Comparison of ENCODE assay signal across 17 cellular contexts in the genomic region with DNA sequence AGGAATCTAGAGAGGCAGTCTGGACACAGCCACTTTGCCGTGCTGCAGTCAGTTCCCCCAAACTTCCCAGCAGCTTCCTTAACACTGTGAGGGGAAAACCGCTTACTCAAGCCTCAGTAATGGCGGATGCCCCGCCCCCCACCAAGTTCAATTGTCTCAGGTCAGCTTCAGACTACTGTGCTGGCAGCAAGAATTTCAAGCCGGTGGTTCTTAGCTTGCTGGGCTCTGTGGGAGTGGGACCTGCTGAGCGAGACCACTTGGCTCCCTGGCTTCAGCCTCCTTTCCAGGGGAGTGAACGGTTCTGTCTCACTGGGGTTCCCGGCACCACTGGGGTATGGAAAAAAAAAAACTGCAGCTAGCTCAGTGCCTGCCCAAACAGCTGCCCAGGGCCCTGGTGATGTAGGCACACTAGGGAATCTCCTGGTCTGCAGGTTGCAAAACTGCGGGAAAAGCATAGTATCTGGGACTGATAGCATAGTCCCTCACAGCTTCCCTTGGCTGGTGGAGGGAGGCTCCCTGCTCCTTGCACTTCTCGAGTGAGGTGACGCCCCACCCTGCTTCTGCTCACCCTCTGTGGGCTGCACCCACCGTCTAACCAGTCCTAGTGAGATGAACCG. TPM values are rescaled to one million over a fixed set of nuclear protein-coding genes. Genes with fewer than 3 reads are reported as not detected.
DNase-seq lines count a peak whose midpoint lies in the region; ATAC-seq and TF ChIP-seq lines count a peak whose summit lies in the region.
"Had no signal": no experiment of that assay in that cellular context is flagged by ENCODE, and none has a peak within 500 bp of the region (broad histone marks: within the 10 kb centered on the region; RNA-seq: fewer than 3 reads in every experiment).

No MANE protein-coding gene starts in this region.

- no peak for ATAC-seq in HG02763 (IDR thresholded peaks at IDR 0.05; ENCODE audit: unreplicated experiment)
- ATAC-seq: effector memory CD8-positive, alpha-beta T cell; stimulated activated naive CD8-positive, alpha-beta T cell treated with anti-CD3 and anti-CD28 coated beads, Interleukin-15, amount 100 ng/mL, for 72 hours had no signal

- intact Hi-C loops in cardiac septum (cut with DNase I) = no loop called here

- H3K27ac ChIP-seq in cardiac muscle cell = no peak overlapping the region
- H3K27ac ChIP-seq: SJSA1 had no signal

- H3K4me1 ChIP-seq in cardiac muscle cell (ENCODE audit: low read depth) = no peaks in the 10 kb centered on the region
- H3K4me1 ChIP-seq: SJSA1 had no signal

- no peaks in the 10 kb centered on the region for H3K9me3 ChIP-seq in cardiac muscle cell (ENCODE audit: low read depth)
- H3K9me3 ChIP-seq: SJSA1 had no signal

- no peak overlapping the region for H3K4me3 ChIP-seq in cardiac muscle cell
- H3K4me3 ChIP-seq: SJSA1 had no signal

- no peaks in the 10 kb centered on the region for H3K36me3 ChIP-seq in cardiac muscle cell
- H3K36me3 ChIP-seq: SJSA1 had no signal

- DNase-seq in cardiac muscle cell (ENCODE audit: low read depth in 1 of 2, low spot score in 1 of 2) (peak; percentile 4 to 19), cardiac septum (ENCODE audit: low spot score) (no peak), NCI-H510A (lab: John Stamatoyannopoulos, UW) (peak; percentile 31), iPS DF 19.7 (ENCODE audit: low read depth, low spot score) (peak; percentile 3), NAMALWA (ENCODE audit: low spot score) (no peak), putamen (ENCODE audit: low spot score) (no peak), C1 segment of cervical spinal cord (lab: John Stamatoyannopoulos, UW) (no peak)
- DNase-seq: activated CD4-positive, alpha-beta T cell treated with anti-CD3 and anti-CD28 coated beads, Interleukin-2, amount 50 U/mL, for 48 hours; activated T-cell treated with anti-CD3 and anti-CD28 coated beads, Interleukin-2, amount 50 U/mL, for 48 hours; effector memory CD8-positive, alpha-beta T cell; hippocampal formation; NCI-H2081 treated with DMSO at 0.1 percent for 48 hours; stimulated activated CD4-positive, alpha-beta T cell treated with anti-CD3 and anti-CD28 coated beads, Interleukin-12 subunit alpha, Interleukin-12 subunit beta, amount 100 ng/mL, for 4 hours; stimulated activated naive CD8-positive, alpha-beta T cell treated with anti-CD3 and anti-CD28 coated beads, Interleukin-15, amount 100 ng/mL, for 72 hours had no signal

- TF ChIP-seq CTCF in cardiac muscle cell (IDR thresholded peaks at IDR 0.05; ENCODE audit: low read depth, low read length) = no peak

- H3K27me3 ChIP-seq in cardiac muscle cell = no peaks in the 10 kb centered on the region
- H3K27me3 ChIP-seq: SJSA1 had no signal

RNA-seq across cellular contexts. Expression of a gene that starts 23.7 kb away (rescaled TPM):
- total RNA-seq in cardiac muscle cell = 6.3 and 8.3 TPM in 2 replicates
- 1.8 and 6.0 TPM in 2 replicates for polyA plus RNA-seq in cardiac muscle cell
- 2.7 TPM for total RNA-seq in cardiac septum
- total RNA-seq: myocyte, SJSA1 had no signal

Comparison
In these comparisons a context has a peak if more than half of its experiments do, and no peak if none do; other contexts are left out.
1. DNase-seq: peak in cardiac muscle cell (2 of 2), NCI-H510A (single experiment) and iPS DF 19.7 (single experiment); none in cardiac septum (single experiment), NAMALWA (single experiment), putamen (single experiment) and C1 segment of cervical spinal cord (0 of 14).